Comparison of ENCODE assay signal across 20 cellular contexts in the genomic region with DNA sequence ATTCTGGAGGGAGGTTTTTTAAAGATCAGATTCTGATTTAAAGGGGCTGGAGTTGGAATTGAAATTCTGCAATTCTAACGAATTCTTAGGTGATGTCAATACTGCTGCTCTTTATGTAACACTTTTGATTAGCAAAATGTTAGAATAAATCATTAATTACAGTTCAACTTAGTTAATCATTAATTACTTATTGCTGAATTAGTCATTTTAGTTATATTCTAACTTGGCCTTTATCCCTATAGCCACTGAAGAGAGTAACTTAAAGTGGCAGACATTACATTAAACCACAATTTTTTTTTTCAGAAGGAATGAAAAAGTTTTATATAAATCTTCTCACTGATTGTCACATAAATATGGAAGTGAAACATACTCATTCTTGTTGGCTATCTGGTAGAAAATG.
DNase-seq lines count a peak whose midpoint lies in the region; ATAC-seq, FAIRE-seq and TF ChIP-seq lines count a peak whose summit lies in the region.
"Had no signal": no experiment of that assay in that cellular context is flagged by ENCODE, and none has a peak within 500 bp of the region (broad histone marks: within the 10 kb centered on the region; RNA-seq: fewer than 3 reads in every experiment).

No MANE protein-coding gene starts in this region.

- DNase-seq in Caki2 (ENCODE audit: low read depth) (peak; percentile 6), RCC 7860 (ENCODE audit: low spot score) (no peak), mesenteric fat pad (ENCODE audit: low spot score) (no peak), OCI-M2 (lab: John Stamatoyannopoulos, UW; ENCODE audit: unreplicated experiment) (no peak)
- DNase-seq: AML-193; Caco-2; CD4-positive, alpha-beta T cell; DMS153; DMS79; GDM1; IMR-90 had no signal

- FAIRE-seq in RCC 7860 (lab: Jason Lieb, UNC) (peak; percentile 62), islet of Langerhans (lab: Jason Lieb, UNC) (peak; percentile 17)
- FAIRE-seq: A549, GM12892, GM19239, H1, HTR-8/SVneo had no signal

- no peak for TF ChIP-seq CTCF in nephron (IDR thresholded peaks at IDR 0.05; ENCODE audit: unreplicated experiment in 3 of 3)

- in situ Hi-C loops in Caki2 (cut with HindIII; ENCODE audit: low pct_unique_long_range_greater_than_20kb, low sequenced_read_pairs): no loop called here

- H3K27me3 Mint-ChIP-seq in nephron (ENCODE audit: low read depth): no peaks in the 10 kb centered on the region
- H3K27me3 Mint-ChIP-seq: CD4-positive, alpha-beta T cell had no signal

- H3K4me3 Mint-ChIP-seq in nephron: no peak overlapping the region
- H3K4me3 Mint-ChIP-seq: CD4-positive, alpha-beta T cell had no signal

- ATAC-seq in HG03342 (IDR thresholded peaks at IDR 0.05; ENCODE audit: unreplicated experiment) (no peak), HG03159 (IDR thresholded peaks at IDR 0.05; ENCODE audit: unreplicated experiment) (no peak)
- ATAC-seq: A549 had no signal

- H3K36me3 Mint-ChIP-seq in nephron (ENCODE audit: low read depth): no peaks in the 10 kb centered on the region

- H3K9me3 Mint-ChIP-seq in nephron: peaks cover 6% of the 10 kb centered on the region

- no peaks in the 10 kb centered on the region for H3K4me1 Mint-ChIP-seq in nephron

- peak overlapping the region in 2 of 3 experiments; percentile 37 to 90 for H3K27ac Mint-ChIP-seq in nephron
- H3K27ac Mint-ChIP-seq: CD4-positive, alpha-beta T cell had no signal
